In genomic region chr12:121918679-121919038, GRCh38 we compare ENCODE assay signal across 1 cellular context.
TF ChIP-seq lines count a peak whose summit lies in the region.

No MANE protein-coding gene starts in this region.

TF ChIP-seq in HCT116, 20 proteins besides CTCF, POLR2A, EP300 and RAD21 (continued from another document):
- TF ChIP-seq EGR1 (IDR thresholded peaks at IDR 0.05; ENCODE audit: low read depth) = no peak
- no peak for TF ChIP-seq SIN3A (IDR thresholded peaks at IDR 0.05; ENCODE audit: low read depth)
- TF ChIP-seq MAX (IDR thresholded peaks at IDR 0.05) = no peak
- no peak for TF ChIP-seq FOSL1 (IDR thresholded peaks at IDR 0.05; ENCODE audit: low read depth)
